In the genomic region with DNA sequence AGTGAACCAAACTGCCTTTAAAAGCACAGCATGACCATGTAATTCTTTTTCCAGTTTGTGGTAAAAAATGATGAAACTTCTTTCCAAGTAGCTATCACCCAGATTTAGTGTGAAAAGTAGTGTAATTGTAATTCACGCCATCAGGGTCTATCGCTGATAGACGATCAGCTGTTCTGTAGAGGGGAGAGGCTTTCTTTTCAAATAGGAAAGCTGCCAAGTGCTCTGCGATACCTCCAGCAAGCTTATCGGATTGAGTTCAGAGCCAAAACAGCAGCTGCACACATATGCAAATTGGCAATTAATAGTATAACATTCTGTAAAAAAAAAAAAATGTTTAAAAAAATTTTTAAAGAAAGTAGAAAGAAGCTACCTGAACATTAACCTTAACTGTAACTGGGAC, we compare ENCODE assay signal across 1 cellular context.
TF ChIP-seq lines count a peak whose summit lies in the region.

No MANE protein-coding gene starts in this region.

TF ChIP-seq in GM12878, 131 proteins besides CTCF, POLR2A, EP300 and RAD21 (continued from another document):
- TF ChIP-seq, protein P1, sequence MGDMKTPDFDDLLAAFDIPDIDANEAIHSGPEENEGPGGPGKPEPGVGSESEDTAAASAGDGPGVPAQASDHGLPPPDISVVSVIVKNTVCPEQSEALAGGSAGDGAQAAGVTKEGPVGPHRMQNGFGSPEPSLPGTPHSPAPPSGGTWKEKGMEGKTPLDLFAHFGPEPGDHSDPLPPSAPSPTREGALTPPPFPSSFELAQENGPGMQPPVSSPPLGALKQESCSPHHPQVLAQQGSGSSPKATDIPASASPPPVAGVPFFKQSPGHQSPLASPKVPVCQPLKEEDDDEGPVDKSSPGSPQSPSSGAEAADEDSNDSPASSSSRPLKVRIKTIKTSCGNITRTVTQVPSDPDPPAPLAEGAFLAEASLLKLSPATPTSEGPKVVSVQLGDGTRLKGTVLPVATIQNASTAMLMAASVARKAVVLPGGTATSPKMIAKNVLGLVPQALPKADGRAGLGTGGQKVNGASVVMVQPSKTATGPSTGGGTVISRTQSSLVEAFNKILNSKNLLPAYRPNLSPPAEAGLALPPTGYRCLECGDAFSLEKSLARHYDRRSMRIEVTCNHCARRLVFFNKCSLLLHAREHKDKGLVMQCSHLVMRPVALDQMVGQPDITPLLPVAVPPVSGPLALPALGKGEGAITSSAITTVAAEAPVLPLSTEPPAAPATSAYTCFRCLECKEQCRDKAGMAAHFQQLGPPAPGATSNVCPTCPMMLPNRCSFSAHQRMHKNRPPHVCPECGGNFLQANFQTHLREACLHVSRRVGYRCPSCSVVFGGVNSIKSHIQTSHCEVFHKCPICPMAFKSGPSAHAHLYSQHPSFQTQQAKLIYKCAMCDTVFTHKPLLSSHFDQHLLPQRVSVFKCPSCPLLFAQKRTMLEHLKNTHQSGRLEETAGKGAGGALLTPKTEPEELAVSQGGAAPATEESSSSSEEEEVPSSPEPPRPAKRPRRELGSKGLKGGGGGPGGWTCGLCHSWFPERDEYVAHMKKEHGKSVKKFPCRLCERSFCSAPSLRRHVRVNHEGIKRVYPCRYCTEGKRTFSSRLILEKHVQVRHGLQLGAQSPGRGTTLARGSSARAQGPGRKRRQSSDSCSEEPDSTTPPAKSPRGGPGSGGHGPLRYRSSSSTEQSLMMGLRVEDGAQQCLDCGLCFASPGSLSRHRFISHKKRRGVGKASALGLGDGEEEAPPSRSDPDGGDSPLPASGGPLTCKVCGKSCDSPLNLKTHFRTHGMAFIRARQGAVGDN (IDR thresholded peaks at IDR 0.05): no peak
TF ChIP-seq in GM12878: peak in this region for 0.
